In genomic region chr6:12049165-12049564, GRCh38 we compare ENCODE assay signal across 12 cellular contexts.
DNase-seq lines count a peak whose midpoint lies in the region; ATAC-seq and TF ChIP-seq lines count a peak whose summit lies in the region.
"Had no signal": no experiment of that assay in that cellular context is flagged by ENCODE, and none has a peak within 500 bp of the region (broad histone marks: within the 10 kb centered on the region; RNA-seq: fewer than 3 reads in every experiment).

No MANE protein-coding gene starts in this region.

- no peak for TF ChIP-seq CTCF in GM20000 (IDR thresholded peaks at IDR 0.05; ENCODE audit: extremely low read depth, missing control alignments)

- H3K36me3 Mint-ChIP-seq in memory B cell = peaks cover 3% of the 10 kb centered on the region

- peak overlapping the region; percentile 96 for H3K27ac Mint-ChIP-seq in memory B cell

- H3K4me3 Mint-ChIP-seq in memory B cell = peak overlapping the region; percentile 74

- DNase-seq in GM20000 (ENCODE audit: low spot score) (peak; percentile 41), memory B cell (ENCODE audit: low spot score in 2 of 2) (no peak), NCI-H524 treated with DMSO at 0.1 percent for 48 hours (lab: John Stamatoyannopoulos, UW) (no peak)
- DNase-seq: activated gamma-delta T cell, H7, NCI-H524, SW 1271 had no signal

- H3K4me1 Mint-ChIP-seq in memory B cell = peaks cover 57% of the 10 kb centered on the region

- peak; percentile 39 for ATAC-seq in GM18517 (IDR thresholded peaks at IDR 0.05; ENCODE audit: unreplicated experiment)
- ATAC-seq in HG03432 (IDR thresholded peaks at IDR 0.05; ENCODE audit: unreplicated experiment) = peak; percentile 44
- peak; percentile 5 for ATAC-seq in memory B cell (ENCODE audit: low read depth)
- no peak for ATAC-seq in GM18519 (IDR thresholded peaks at IDR 0.05; ENCODE audit: low FRiP score, unreplicated experiment)
- no peak for ATAC-seq in activated CD4-positive, CD25-positive, alpha-beta regulatory T cell treated with anti-CD3 and anti-CD28 coated beads, Interleukin-2, amount 50 U/mL, for 24 hours
- ATAC-seq: K562 had no signal

- H3K27me3 Mint-ChIP-seq in memory B cell = no peaks in the 10 kb centered on the region

- H3K9me3 Mint-ChIP-seq in memory B cell = no peaks in the 10 kb centered on the region

Comparison
In these comparisons a context has a peak if more than half of its experiments do, and no peak if none do; other contexts are left out.
1. ATAC-seq: peak in GM18517 (single experiment), HG03432 (single experiment) and memory B cell (single experiment); none in GM18519 (single experiment) and activated CD4-positive, CD25-positive, alpha-beta regulatory T cell treated with anti-CD3 and anti-CD28 coated beads, Interleukin-2, amount 50 U/mL, for 24 hours (0 of 2).